ENCODE assay signal across 22 cellular contexts in genomic region chr12:7116196-7116595, GRCh38. TPM values are rescaled to one million over a fixed set of nuclear protein-coding genes. Genes with fewer than 3 reads are reported as not detected.
DNase-seq lines count a peak whose midpoint lies in the region; ATAC-seq, FAIRE-seq and TF ChIP-seq lines count a peak whose summit lies in the region.
"Had no signal": no experiment of that assay in that cellular context is flagged by ENCODE, and none has a peak within 500 bp of the region (broad histone marks: within the 10 kb centered on the region; RNA-seq: fewer than 3 reads in every experiment).

No MANE protein-coding gene starts in this region.

- DNase-seq in IMR-90 (no peak), K562 (ENCODE audit: extremely low read depth in 1 of 4, low spot score in 3 of 4) (peak in 1 of 4 experiments; percentile 44), mesenchymal stem cell (no peak), sigmoid colon (peak; percentile 9), body of pancreas (no peak)
- DNase-seq in stimulated activated CD4-positive, alpha-beta T cell treated with anti-CD3 and anti-CD28 coated beads, Interleukin-4, amount 100 ng/mL, for 24 hours, result no peak
- DNase-seq: ACHN; AML-193; CD4-positive, alpha-beta T cell; DMS153; DMS79; GDM1; GM23248 had no signal

- H3K4me2 ChIP-seq in IMR-90 (ENCODE audit: low read depth, low read length), result no peak overlapping the region
- peak overlapping the region; percentile 12; the same call in 1 of the 2 replicates for H3K4me2 ChIP-seq in K562 (ENCODE audit: insufficient read depth, low read length)
- H3K4me2 ChIP-seq in mesenchymal stem cell (ENCODE audit: low read length, poor library complexity, severe bottlenecking), result no peak overlapping the region

- BruUV-seq in IMR-90 (replicated peaks; lab: Mats Ljungman, UMichigan) (no TSS peak), K562 (replicated peaks; lab: Mats Ljungman, UMichigan) (no TSS peak)

- H4K5ac ChIP-seq in IMR-90 (ENCODE audit: low read depth, low read length), result no peak overlapping the region

- H3K4ac ChIP-seq in IMR-90 (ENCODE audit: low read depth, low read length) (no peak overlapping the region), mesenchymal stem cell (ENCODE audit: low read depth in 1 of 2, low read length in 2 of 2) (no peak overlapping the region)

- no peak for ATAC-seq in IMR-90 (ENCODE audit: low read depth)
- peak; percentile 69 for ATAC-seq in K562
- no peak for ATAC-seq in body of pancreas
- no peak for ATAC-seq in HG02678 (IDR thresholded peaks at IDR 0.05; ENCODE audit: unreplicated experiment)

- TF ChIP-seq POLR2A in IMR-90 (IDR thresholded peaks at IDR 0.05; ENCODE audit: low read depth, low read length) (no peak), K562 (conservative IDR thresholded peaks at IDR 0.05) (no peak), sigmoid colon (IDR thresholded peaks at IDR 0.05) (no peak), body of pancreas (IDR thresholded peaks at IDR 0.05) (no peak)

- H4K20me1 ChIP-seq in IMR-90 (ENCODE audit: insufficient read depth, low read length) (no peaks in the 10 kb centered on the region), K562 (replicated peaks; ENCODE audit: control insufficient read depth, insufficient read depth, low read length) (no peaks in the 10 kb centered on the region)

- H3K27ac ChIP-seq in IMR-90 (ENCODE audit: insufficient read depth, low read length), result no peak overlapping the region
- H3K27ac ChIP-seq in K562 (ENCODE audit: extremely low read depth, low read depth, low read length), result no peak overlapping the region
- no peak overlapping the region for H3K27ac ChIP-seq in mesenchymal stem cell (ENCODE audit: low read length, poor library complexity, severe bottlenecking)
- H3K27ac ChIP-seq in sigmoid colon, result no peak overlapping the region
- no peak overlapping the region for H3K27ac ChIP-seq in body of pancreas
- H3K27ac ChIP-seq: C4-2B, GM23248 had no signal

- intact Hi-C loops in IMR-90 (cut with micrococcal nuclease) (no loop called here), K562 (cut with micrococcal nuclease) (no loop called here), sigmoid colon (cut with DNase I) (loop anchor here (10.0 kb wide), 1 partner anchor 251 kb away; the partner anchor contains the start of gene TPI1), body of pancreas (cut with DNase I) (loop anchor here (10.0 kb wide), 1 partner anchor 71 kb away; no protein-coding TSS in a partner anchor)

- H2BK5ac ChIP-seq in IMR-90 (ENCODE audit: low read depth, low read length, poor library complexity, severe bottlenecking) (no peak overlapping the region), mesenchymal stem cell (ENCODE audit: low read depth, low read length, poor library complexity, severe bottlenecking) (no peak overlapping the region)

- H2BK20ac ChIP-seq in IMR-90 (ENCODE audit: low read depth, low read length), result no peak overlapping the region

- H3K4me1 ChIP-seq in IMR-90 (ENCODE audit: control insufficient read depth, insufficient read depth, low read length) (no peaks in the 10 kb centered on the region; the same call in 1 of the 2 replicates), K562 (replicated peaks in 1 of 2; ENCODE audit: control insufficient read depth in 2 of 2, insufficient read depth in 2 of 2, low read length in 2 of 2) (peaks cover 8 to 20% of the 10 kb centered on the region in 2 experiments; a peak in 4 of 5 replicates), mesenchymal stem cell (ENCODE audit: control insufficient read depth, insufficient read depth, low read depth, low read length) (no peaks in the 10 kb centered on the region), sigmoid colon (peaks cover 0 to 7% (median 3%) of the 10 kb centered on the region in 4 donors), body of pancreas (peaks cover 5% of the 10 kb centered on the region)
- H3K4me1 ChIP-seq: HAP-1 had no signal

- TF ChIP-seq EP300 in K562 (IDR thresholded peaks at IDR 0.05; ENCODE audit: low read length), result no peak
- no peak for TF ChIP-seq EP300 in sigmoid colon (IDR thresholded peaks at IDR 0.05)

- H3K23ac ChIP-seq in IMR-90 (ENCODE audit: low read depth, low read length) (no peak overlapping the region), mesenchymal stem cell (ENCODE audit: low read length in 2 of 2) (no peak overlapping the region)

- TF ChIP-seq RAD21 in IMR-90 (IDR thresholded peaks at IDR 0.05; ENCODE audit: low read length), result no peak
- no peak for TF ChIP-seq RAD21 in K562 (CRISPR knock-in tag; conservative IDR thresholded peaks at IDR 0.05 in 1 of 2, IDR thresholded peaks at IDR 0.05 in 1 of 2)

- H2BK120ac ChIP-seq in IMR-90 (ENCODE audit: low read depth, low read length), result no peak overlapping the region
- no peak overlapping the region for H2BK120ac ChIP-seq in mesenchymal stem cell (ENCODE audit: low read depth, low read length)

- H3K27me3 ChIP-seq in IMR-90 (ENCODE audit: control insufficient read depth, insufficient read depth, low read length) (no peaks in the 10 kb centered on the region), K562 (ENCODE audit: control insufficient read depth in 2 of 2, insufficient read depth in 2 of 2, low read length in 2 of 2) (no peaks in the 10 kb centered on the region), mesenchymal stem cell (ENCODE audit: control insufficient read depth in 1 of 2, insufficient read depth in 1 of 2, low read length in 2 of 2) (no peaks in the 10 kb centered on the region), sigmoid colon (no peaks in the 10 kb centered on the region), body of pancreas (no peaks in the 10 kb centered on the region)

- H3K79me2 ChIP-seq in K562 (ENCODE audit: control insufficient read depth, insufficient read depth, low read length), result no peaks in the 10 kb centered on the region

- in situ Hi-C loops in IMR-90 (cut with MboI; ENCODE audit: low sequenced_read_pairs), result loop anchor here (10.0 kb wide), 1 partner anchor 171 kb away; the partner anchor contains the start of genes C12orf57 and RNU7-1
- in situ Hi-C loops in K562 (cut with MboI), result no loop called here

- CTCF ChIA-PET in IMR-90 (lab: Yijun Ruan, JAX) (no interaction called here), K562 (lab: Yijun Ruan, JAX; ENCODE audit: low intra/inter-chr PET ratio) (no interaction called here)

- H3K4me3 ChIP-seq in IMR-90 (ENCODE audit: insufficient read depth, low read depth, low read length) (no peak overlapping the region), K562 (no peak overlapping the region), mesenchymal stem cell (ENCODE audit: insufficient read depth in 1 of 2, low read depth in 1 of 2, low read length in 2 of 2) (no peak overlapping the region), sigmoid colon (no peak overlapping the region), body of pancreas (no peak overlapping the region)
- H3K4me3 ChIP-seq: GM23248, HAP-1 had no signal

- H3K9me3 ChIP-seq in IMR-90 (ENCODE audit: control insufficient read depth, insufficient read depth, low read length) (no peaks in the 10 kb centered on the region), K562 (replicated peaks; ENCODE audit: control insufficient read depth, insufficient read depth, low read depth, low read length) (no peaks in the 10 kb centered on the region), mesenchymal stem cell (ENCODE audit: control insufficient read depth, low read length) (no peaks in the 10 kb centered on the region), sigmoid colon (no peaks in the 10 kb centered on the region), body of pancreas (no peaks in the 10 kb centered on the region)
- H3K9me3 ChIP-seq: HAP-1 had no signal

- H3K18ac ChIP-seq in IMR-90 (ENCODE audit: low read depth, low read length), result no peak overlapping the region
- H3K18ac ChIP-seq in mesenchymal stem cell (ENCODE audit: low read depth in 1 of 2, low read length in 2 of 2), result no peak overlapping the region

- no peak overlapping the region for H3K56ac ChIP-seq in IMR-90 (ENCODE audit: extremely low read depth, insufficient read depth, low read length)

- WGBS in IMR-90 (ENCODE audit: extremely low coverage in 2 of 2, insufficient read length in 1 of 2), 2 experiments, result no CpG with 5 or more reads among the region's 3 CpGs
- WGBS in K562 (ENCODE audit: insufficient coverage, low coverage, missing lambda C conversion rate), result 6% methylated on average over 3 of the region's 3 CpGs
- 82% methylated on average over 3 of the region's 3 CpGs for WGBS in mesenchymal stem cell
- 86 to 95% methylated on average over 3 of the region's 3 CpGs for WGBS in sigmoid colon, 2 donors
- 72 to 73% methylated on average over 3 of the region's 3 CpGs for WGBS in body of pancreas, 2 donors

- FAIRE-seq in K562 (lab: Jason Lieb, UNC), result peak; percentile 72
- FAIRE-seq: A204.1, GM18507, HTR-8/SVneo had no signal

- no peaks in the 10 kb centered on the region for H3K9me1 ChIP-seq in IMR-90 (ENCODE audit: insufficient read depth, low read length)
- no peaks in the 10 kb centered on the region for H3K9me1 ChIP-seq in K562 (ENCODE audit: control insufficient read depth, insufficient read depth, low read length)

- peaks cover 41% of the 10 kb centered on the region for H3K36me3 ChIP-seq in IMR-90 (ENCODE audit: control insufficient read depth, insufficient read depth, low read length)
- peaks cover 2% of the 10 kb centered on the region; the same call in 2 of the 3 replicates for H3K36me3 ChIP-seq in K562 (ENCODE audit: control insufficient read depth, insufficient read depth, low read length)
- peaks cover 44 to 57% of the 10 kb centered on the region in 2 experiments for H3K36me3 ChIP-seq in mesenchymal stem cell (ENCODE audit: control insufficient read depth in 1 of 2, insufficient read depth in 2 of 2, low read depth in 1 of 2, low read length in 2 of 2)
- peaks cover 0 to 8% (median 0%) of the 10 kb centered on the region in 4 donors for H3K36me3 ChIP-seq in sigmoid colon
- H3K36me3 ChIP-seq in body of pancreas (replicated peaks in 1 of 2; ENCODE audit: insufficient read depth in 1 of 2, low read depth in 2 of 2), result no peaks in the 10 kb centered on the region

- no peak overlapping the region for H2BK15ac ChIP-seq in IMR-90 (ENCODE audit: low read depth, low read length)
- H2BK15ac ChIP-seq in mesenchymal stem cell (ENCODE audit: low read depth, poor library complexity, severe bottlenecking), result no peak overlapping the region

- H3K79me1 ChIP-seq in IMR-90 (ENCODE audit: low read depth in 1 of 2, low read length in 2 of 2) (0 out of 4 replicates have a peak, but pooled peaks cover 0 to 7% of the 10 kb centered on the region in 2 experiments), mesenchymal stem cell (replicated peaks; ENCODE audit: low read length, poor library complexity, severe bottlenecking) (no peaks in the 10 kb centered on the region)

- H2AFZ ChIP-seq in IMR-90 (replicated peaks; ENCODE audit: low read length, poor library complexity) (no peak overlapping the region), K562 (ENCODE audit: low read depth, low read length) (no peak overlapping the region), mesenchymal stem cell (ENCODE audit: low read depth, low read length) (no peak overlapping the region)
- H2AFZ ChIP-seq: GM23248 had no signal

- dilution Hi-C loops in IMR-90 (cut with HindIII; ENCODE audit: low sequenced_read_pairs, unreplicated experiment), result no loop called here

- no peak overlapping the region for H4K8ac ChIP-seq in IMR-90 (ENCODE audit: low read depth in 2 of 2, low read length in 2 of 2)
- no peak overlapping the region for H4K8ac ChIP-seq in mesenchymal stem cell (ENCODE audit: low read length)

- peak overlapping the region; percentile 12 for H2AK9ac ChIP-seq in IMR-90 (replicated peaks; ENCODE audit: low read depth, low read length, poor library complexity)

- no peak overlapping the region for H4K91ac ChIP-seq in IMR-90 (ENCODE audit: insufficient read depth, low read depth, low read length)
- H4K91ac ChIP-seq in mesenchymal stem cell (ENCODE audit: low read length), result no peak overlapping the region

- H2BK12ac ChIP-seq in mesenchymal stem cell (ENCODE audit: low read length in 2 of 2), result no peak overlapping the region

- H3K9ac ChIP-seq in IMR-90 (ENCODE audit: low read depth, low read length) (no peak overlapping the region), K562 (ENCODE audit: insufficient read depth in 1 of 2, low read depth in 2 of 2, low read length in 2 of 2) (no peak overlapping the region), mesenchymal stem cell (ENCODE audit: low read length) (peak overlapping the region; percentile 7)
- H3K9ac ChIP-seq: GM23248 had no signal

- H2AK5ac ChIP-seq in IMR-90 (ENCODE audit: low read depth, low read length), result no peak overlapping the region
- H2AK5ac ChIP-seq in mesenchymal stem cell (ENCODE audit: low read length, severe bottlenecking), result no peak overlapping the region

- TF ChIP-seq CTCF in IMR-90 (conservative IDR thresholded peaks at IDR 0.05; ENCODE audit: low read depth, low read length) (no peak), K562 (IDR thresholded peaks at IDR 0.05 in 2 of 3, conservative IDR thresholded peaks at IDR 0.05 in 1 of 3; ENCODE audit: insufficient read depth in 2 of 3, low read depth in 1 of 3, low read length in 3 of 3) (no peak), sigmoid colon (IDR thresholded peaks at IDR 0.05) (no peak), body of pancreas (IDR thresholded peaks at IDR 0.05) (no peak)

- POLR2A ChIA-PET in IMR-90 (lab: Charles Lee; ENCODE audit: unreplicated experiment) (no interaction called here), K562 (lab: Yijun Ruan, JAX) (interaction anchor here (1.0 kb wide), 1 partner anchor 12 kb away, joined by 5 read pairs; the partner anchor contains the start of gene RBP5)

- no peak overlapping the region for H3K14ac ChIP-seq in IMR-90 (replicated peaks; ENCODE audit: low read depth, low read length)
- H3K14ac ChIP-seq in mesenchymal stem cell (ENCODE audit: low read length in 2 of 2), result no peak overlapping the region

RNA-seq across cellular contexts. Expression of gene C1RL, which starts 7.2 kb away (rescaled TPM):
- total RNA-seq in IMR-90 (2012; rRNA removed) (7.5 and 9.1 TPM in 2 replicates), K562 (2014; rRNA removed) (9.5 and 13.6 TPM in 2 replicates), K562 (2014; rRNA removed; fragmentation: Illumina TruSeq; extraction: Trizol) (3.6 and 5.4 TPM in 2 replicates), K562 (2015; rRNA removed; fragmentation: Illumina TruSeq; extraction: Trizol) (7.6 and 8.0 TPM in 2 replicates), K562 (2021) (6.9 and 9.1 TPM in 2 replicates), sigmoid colon (10 to 100 TPM; 44.2 to 82.6 (median 65.3) TPM), body of pancreas (10 to 100 TPM; 64.6 to 99.6 TPM)
- polyA plus RNA-seq in IMR-90 (2012; rRNA removed) (12.0 and 12.3 TPM in 2 replicates), K562 (2011; rRNA removed) (6.3 and 6.8 TPM in 2 replicates), K562 (2014; fragmentation: Illumina TruSeq; extraction: Trizol) (7.3 and 8.8 TPM in 2 replicates), K562 (2014; fragmentation: Nextera tagmentation; extraction: Ambion mirVana) (1 to 10 TPM; 1.4 to 1.9 TPM), K562 (2014; rRNA removed) (10.7 and 13.7 TPM in 2 replicates), sigmoid colon (10 to 100 TPM in 2 of 3 donors, 1 to 10 TPM in 1; 9.9 to 45.5 (median 12.0) TPM)
- 4.2 and 12.6 TPM in 2 replicates for polyA plus RNA-seq in IMR-90 (2012; cell fraction: cytosol; rRNA removed)
- polyA plus RNA-seq in IMR-90 (2012; cell fraction: nucleus; rRNA removed; ENCODE audit: low replicate concordance), result 18.0 and 18.4 TPM in 2 replicates
- 21.5 and 28.9 TPM in 2 replicates for total RNA-seq in K562 (2011; cell fraction: chromatin; rRNA removed; ENCODE audit: low replicate concordance)
- total RNA-seq in K562 (2011; cell fraction: nucleolus; rRNA removed), result 28.0 and 30.3 TPM in 2 replicates
- total RNA-seq in K562 (2011; cell fraction: nucleoplasm; rRNA removed), result 31.4 and 33.9 TPM in 2 replicates
- 7.0 and 15.3 TPM in 2 replicates for polyA plus RNA-seq in K562 (2011; cell fraction: cytosol; rRNA removed)
- 15.2 and 31.3 TPM in 2 replicates for polyA plus RNA-seq in K562 (2011; cell fraction: nucleus; rRNA removed)
- polyA plus RNA-seq in K562 (2012), result 5.0 and 22.5 TPM in 2 replicates
- polyA minus RNA-seq in K562 (2011; rRNA and poly(A)+ RNA removed), result 4.2 and 6.3 TPM in 2 replicates
- 6.9 and 12.2 TPM in 2 replicates for polyA minus RNA-seq in K562 (2011; cell fraction: cytosol; rRNA and poly(A)+ RNA removed)
- 13.3 and 14.9 TPM in 2 replicates for polyA minus RNA-seq in K562 (2011; cell fraction: nucleus; rRNA and poly(A)+ RNA removed)
- 18.5 TPM for polyA plus RNA-seq in mesenchymal stem cell (2013, experiment 1 of 2)
- 18.8 TPM for polyA plus RNA-seq in mesenchymal stem cell (2013, experiment 2 of 2)

RNA-seq across cellular contexts. Expression of gene RBP5, which starts 12.5 kb away (rescaled TPM):
- total RNA-seq in IMR-90 (2012; rRNA removed) (not detected in 2 replicates), K562 (2014; rRNA removed) (8.6 and 10.6 TPM in 2 replicates), K562 (2014; rRNA removed; fragmentation: Illumina TruSeq; extraction: Trizol) (8.1 and 11.4 TPM in 2 replicates), K562 (2015; rRNA removed; fragmentation: Illumina TruSeq; extraction: Trizol) (10.5 and 10.9 TPM in 2 replicates), K562 (2021) (11.1 and 15.7 TPM in 2 replicates), sigmoid colon (under 1 TPM in 1 of 4 donors, not detected in 3; 0.71 TPM), body of pancreas (1 to 10 TPM in 1 of 2 donors, not detected in 1; 1.3 TPM)
- polyA plus RNA-seq in IMR-90 (2012; rRNA removed) (0.15 TPM in 1 of 2 replicates, not detected in the other), K562 (2011; rRNA removed) (9.1 and 12.0 TPM in 2 replicates), K562 (2014; fragmentation: Illumina TruSeq; extraction: Trizol) (18.7 and 22.1 TPM in 2 replicates), K562 (2014; fragmentation: Nextera tagmentation; extraction: Ambion mirVana) (10 to 100 TPM; 12.1 to 22.5 TPM), K562 (2014; rRNA removed) (12.2 and 12.5 TPM in 2 replicates), sigmoid colon (10 to 100 TPM in 1 of 3 donors, 1 to 10 TPM in 2; 3.7 to 30.9 (median 4.2) TPM)
- polyA plus RNA-seq in IMR-90 (2012; cell fraction: cytosol; rRNA removed), result not detected in 2 replicates
- 0.38 and 1.1 TPM in 2 replicates for polyA plus RNA-seq in IMR-90 (2012; cell fraction: nucleus; rRNA removed; ENCODE audit: low replicate concordance)
- 9.0 and 19.8 TPM in 2 replicates for total RNA-seq in K562 (2011; cell fraction: chromatin; rRNA removed; ENCODE audit: low replicate concordance)
- 11.1 and 12.5 TPM in 2 replicates for total RNA-seq in K562 (2011; cell fraction: nucleolus; rRNA removed)
- total RNA-seq in K562 (2011; cell fraction: nucleoplasm; rRNA removed), result 7.3 and 12.5 TPM in 2 replicates
- polyA plus RNA-seq in K562 (2011; cell fraction: cytosol; rRNA removed), result 12.2 and 14.5 TPM in 2 replicates
- polyA plus RNA-seq in K562 (2011; cell fraction: nucleus; rRNA removed), result 19.6 and 20.2 TPM in 2 replicates
- polyA plus RNA-seq in K562 (2012), result 10.1 and 19.0 TPM in 2 replicates
- 22.9 and 30.5 TPM in 2 replicates for polyA minus RNA-seq in K562 (2011; rRNA and poly(A)+ RNA removed)
- 6.6 and 10.7 TPM in 2 replicates for polyA minus RNA-seq in K562 (2011; cell fraction: cytosol; rRNA and poly(A)+ RNA removed)
- 3.0 and 11.4 TPM in 2 replicates for polyA minus RNA-seq in K562 (2011; cell fraction: nucleus; rRNA and poly(A)+ RNA removed)
- not detected for polyA plus RNA-seq in mesenchymal stem cell (2013, experiment 1 of 2)
- not detected for polyA plus RNA-seq in mesenchymal stem cell (2013, experiment 2 of 2)
- total RNA-seq: CD4-positive, alpha-beta T cell; GM23248; H4 had no signal
- polyA plus RNA-seq: BJ, IgD-negative memory B cell had no signal

RNA-seq across cellular contexts. Expression of gene CLSTN3, which starts 14.0 kb away (rescaled TPM):
- total RNA-seq in IMR-90 (2012; rRNA removed) (4.1 and 5.3 TPM in 2 replicates), K562 (2014; rRNA removed) (7.8 and 11.0 TPM in 2 replicates), K562 (2014; rRNA removed; fragmentation: Illumina TruSeq; extraction: Trizol) (6.2 and 6.8 TPM in 2 replicates), K562 (2015; rRNA removed; fragmentation: Illumina TruSeq; extraction: Trizol) (4.3 and 5.5 TPM in 2 replicates), K562 (2021) (14.7 and 18.5 TPM in 2 replicates), sigmoid colon (10 to 100 TPM; 11.5 to 41.5 (median 19.3) TPM), body of pancreas (10 to 100 TPM; 27.5 to 64.9 TPM)
- polyA plus RNA-seq in IMR-90 (2012; rRNA removed) (14.5 and 16.4 TPM in 2 replicates), K562 (2011; rRNA removed) (23.2 and 27.0 TPM in 2 replicates), K562 (2014; fragmentation: Illumina TruSeq; extraction: Trizol) (11.9 and 14.3 TPM in 2 replicates), K562 (2014; fragmentation: Nextera tagmentation; extraction: Ambion mirVana) (under 1 TPM; 0.08 to 0.10 TPM), K562 (2014; rRNA removed) (11.2 and 17.6 TPM in 2 replicates), sigmoid colon (10 to 100 TPM in 1 of 3 donors, 1 to 10 TPM in 2; 3.7 to 25.9 (median 6.0) TPM)
- polyA plus RNA-seq in IMR-90 (2012; cell fraction: cytosol; rRNA removed), result 18.2 and 22.0 TPM in 2 replicates
- polyA plus RNA-seq in IMR-90 (2012; cell fraction: nucleus; rRNA removed; ENCODE audit: low replicate concordance), result 118 and 208 TPM in 2 replicates
- 71.8 and 159 TPM in 2 replicates for total RNA-seq in K562 (2011; cell fraction: chromatin; rRNA removed; ENCODE audit: low replicate concordance)
- total RNA-seq in K562 (2011; cell fraction: nucleolus; rRNA removed), result 102 and 111 TPM in 2 replicates
- 67.6 and 87.0 TPM in 2 replicates for total RNA-seq in K562 (2011; cell fraction: nucleoplasm; rRNA removed)
- polyA plus RNA-seq in K562 (2011; cell fraction: cytosol; rRNA removed), result 27.9 and 42.2 TPM in 2 replicates
- polyA plus RNA-seq in K562 (2011; cell fraction: nucleus; rRNA removed), result 68.7 and 118 TPM in 2 replicates
- polyA plus RNA-seq in K562 (2012), result 13.5 and 15.5 TPM in 2 replicates
- 26.5 and 29.5 TPM in 2 replicates for polyA minus RNA-seq in K562 (2011; rRNA and poly(A)+ RNA removed)
- 31.0 and 36.0 TPM in 2 replicates for polyA minus RNA-seq in K562 (2011; cell fraction: cytosol; rRNA and poly(A)+ RNA removed)
- polyA minus RNA-seq in K562 (2011; cell fraction: nucleus; rRNA and poly(A)+ RNA removed), result 29.4 TPM in 2 replicates
- polyA plus RNA-seq in mesenchymal stem cell (2013, experiment 1 of 2), result 16.7 TPM
- 12.7 TPM for polyA plus RNA-seq in mesenchymal stem cell (2013, experiment 2 of 2)

RNA-seq across cellular contexts. Expression of gene C1R, which starts 24.0 kb away (rescaled TPM):
- 19.4 and 38.4 TPM in 2 replicates for total RNA-seq in IMR-90 (2012; rRNA removed)
- polyA plus RNA-seq in IMR-90 (2012; rRNA removed), result 153 and 165 TPM in 2 replicates
- 93.2 and 225 TPM in 2 replicates for polyA plus RNA-seq in IMR-90 (2012; cell fraction: cytosol; rRNA removed)
- polyA plus RNA-seq in IMR-90 (2012; cell fraction: nucleus; rRNA removed; ENCODE audit: low replicate concordance), result 86.8 and 97.2 TPM in 2 replicates
- 1.5 and 1.9 TPM in 2 replicates for total RNA-seq in K562 (2011; cell fraction: chromatin; rRNA removed; ENCODE audit: low replicate concordance)
- total RNA-seq in K562 (2011; cell fraction: nucleolus; rRNA removed), result 0.50 and 0.66 TPM in 2 replicates
- total RNA-seq in K562 (2011; cell fraction: nucleoplasm; rRNA removed), result 0.37 and 1.8 TPM in 2 replicates
- 0.16 and 1.0 TPM in 2 replicates for total RNA-seq in K562 (2014; rRNA removed)
- total RNA-seq in K562 (2014; rRNA removed; fragmentation: Illumina TruSeq; extraction: Trizol), result 0.13 and 0.33 TPM in 2 replicates
- total RNA-seq in K562 (2015; rRNA removed; fragmentation: Illumina TruSeq; extraction: Trizol), result 0.14 and 0.19 TPM in 2 replicates
- total RNA-seq in K562 (2021), result 0.96 and 1.0 TPM in 2 replicates
- 0.33 and 0.81 TPM in 2 replicates for polyA plus RNA-seq in K562 (2011; rRNA removed)
- 0.42 and 0.77 TPM in 2 replicates for polyA plus RNA-seq in K562 (2011; cell fraction: cytosol; rRNA removed)
- 1.4 and 2.8 TPM in 2 replicates for polyA plus RNA-seq in K562 (2011; cell fraction: nucleus; rRNA removed)
- polyA plus RNA-seq in K562 (2012), result 0.20 and 0.98 TPM in 2 replicates
- polyA plus RNA-seq in K562 (2014; fragmentation: Illumina TruSeq; extraction: Trizol), result 0.33 and 0.36 TPM in 2 replicates
- under 1 TPM in 1 of 2 experiments, not detected in 1; 0.07 TPM for polyA plus RNA-seq in K562 (2014; fragmentation: Nextera tagmentation; extraction: Ambion mirVana)
- polyA plus RNA-seq in K562 (2014; rRNA removed), result 0.11 and 0.53 TPM in 2 replicates
- 0.28 and 0.99 TPM in 2 replicates for polyA minus RNA-seq in K562 (2011; rRNA and poly(A)+ RNA removed)
- polyA minus RNA-seq in K562 (2011; cell fraction: cytosol; rRNA and poly(A)+ RNA removed), result 1.5 TPM in 1 of 2 replicates, not detected in the other
- 0.40 and 0.67 TPM in 2 replicates for polyA minus RNA-seq in K562 (2011; cell fraction: nucleus; rRNA and poly(A)+ RNA removed)
- 79.1 TPM for polyA plus RNA-seq in mesenchymal stem cell (2013, experiment 1 of 2)
- 79.5 TPM for polyA plus RNA-seq in mesenchymal stem cell (2013, experiment 2 of 2)
- 100 to 1,000 TPM; 328 to 493 (median 467) TPM for total RNA-seq in sigmoid colon
- polyA plus RNA-seq in sigmoid colon, result 100 to 1,000 TPM in 1 of 3 donors, 10 to 100 TPM in 2; 23.8 to 257 (median 54.1) TPM
- 100 to 1,000 TPM; 113 to 133 TPM for total RNA-seq in body of pancreas
- polyA plus RNA-seq: IgD-negative memory B cell had no signal

RNA-seq across cellular contexts. Expression of gene C1S, which starts 55.7 kb away (rescaled TPM):
- 34.4 and 49.6 TPM in 2 replicates for total RNA-seq in IMR-90 (2012; rRNA removed)
- polyA plus RNA-seq in IMR-90 (2012; rRNA removed), result 64.1 and 85.4 TPM in 2 replicates
- 38.0 and 64.8 TPM in 2 replicates for polyA plus RNA-seq in IMR-90 (2012; cell fraction: cytosol; rRNA removed)
- polyA plus RNA-seq in IMR-90 (2012; cell fraction: nucleus; rRNA removed; ENCODE audit: low replicate concordance), result 60.2 and 228 TPM in 2 replicates
- 3.2 and 4.9 TPM in 2 replicates for total RNA-seq in K562 (2011; cell fraction: chromatin; rRNA removed; ENCODE audit: low replicate concordance)
- 1.8 and 2.7 TPM in 2 replicates for total RNA-seq in K562 (2011; cell fraction: nucleolus; rRNA removed)
- 1.8 and 2.6 TPM in 2 replicates for total RNA-seq in K562 (2011; cell fraction: nucleoplasm; rRNA removed)
- 0.04 and 0.27 TPM in 2 replicates for total RNA-seq in K562 (2014; rRNA removed)
- 0.29 and 0.35 TPM in 2 replicates for total RNA-seq in K562 (2014; rRNA removed; fragmentation: Illumina TruSeq; extraction: Trizol)
- 0.08 and 0.25 TPM in 2 replicates for total RNA-seq in K562 (2015; rRNA removed; fragmentation: Illumina TruSeq; extraction: Trizol)
- 0.84 and 1.2 TPM in 2 replicates for total RNA-seq in K562 (2021)
- 0.39 and 0.95 TPM in 2 replicates for polyA plus RNA-seq in K562 (2011; rRNA removed)
- polyA plus RNA-seq in K562 (2011; cell fraction: cytosol; rRNA removed), result 0.09 and 0.18 TPM in 2 replicates
- polyA plus RNA-seq in K562 (2011; cell fraction: nucleus; rRNA removed), result 2.1 and 3.7 TPM in 2 replicates
- polyA plus RNA-seq in K562 (2012), result 0.26 and 0.48 TPM in 2 replicates
- 0.45 and 0.46 TPM in 2 replicates for polyA plus RNA-seq in K562 (2014; fragmentation: Illumina TruSeq; extraction: Trizol)
- polyA plus RNA-seq in K562 (2014; fragmentation: Nextera tagmentation; extraction: Ambion mirVana), result under 1 TPM; 0.08 to 0.11 TPM
- 0.12 and 0.26 TPM in 2 replicates for polyA plus RNA-seq in K562 (2014; rRNA removed)
- polyA minus RNA-seq in K562 (2011; rRNA and poly(A)+ RNA removed), result 0.28 and 0.87 TPM in 2 replicates
- not detected in 2 replicates for polyA minus RNA-seq in K562 (2011; cell fraction: cytosol; rRNA and poly(A)+ RNA removed)
- polyA minus RNA-seq in K562 (2011; cell fraction: nucleus; rRNA and poly(A)+ RNA removed), result 1.2 and 1.8 TPM in 2 replicates
- polyA plus RNA-seq in mesenchymal stem cell (2013, experiment 1 of 2), result 92.4 TPM
- polyA plus RNA-seq in mesenchymal stem cell (2013, experiment 2 of 2), result 91.8 TPM
- 100 to 1,000 TPM; 420 to 622 (median 463) TPM for total RNA-seq in sigmoid colon
- 100 to 1,000 TPM in 1 of 3 donors, 10 to 100 TPM in 2; 15.5 to 244 (median 52.9) TPM for polyA plus RNA-seq in sigmoid colon
- total RNA-seq in body of pancreas, result 100 to 1,000 TPM; 105 to 157 TPM
- polyA plus RNA-seq: IgD-negative memory B cell had no signal

Comparison
In these comparisons a context has a peak if more than half of its experiments do, and no peak if none do; other contexts are left out.
1. intact Hi-C loops: an anchor here in sigmoid colon (10.0 kb wide) and body of pancreas (10.0 kb wide); none called in IMR-90 and K562.